ENCODE assay signal across 20 cellular contexts in genomic region chr3:98814799-98815450, GRCh38. TPM values are rescaled to one million over a fixed set of nuclear protein-coding genes. Genes with fewer than 3 reads are reported as not detected.
DNase-seq lines count a peak whose midpoint lies in the region; ATAC-seq and TF ChIP-seq lines count a peak whose summit lies in the region.
"Had no signal": no experiment of that assay in that cellular context is flagged by ENCODE, and none has a peak within 500 bp of the region (broad histone marks: within the 10 kb centered on the region; RNA-seq: fewer than 3 reads in every experiment).

No MANE protein-coding gene starts in this region.

- WGBS in smooth muscle cell (ENCODE audit: low lambda C conversion rate): 39% methylated on average over 5 of the region's 5 CpGs

- H3K27ac ChIP-seq in breast epithelium: no peak overlapping the region
- H3K27ac ChIP-seq in smooth muscle cell (ENCODE audit: low read depth): peak overlapping the region; percentile 46
- H3K27ac ChIP-seq: 22Rv1, spleen, thoracic aorta had no signal

- H2AFZ ChIP-seq in smooth muscle cell (ENCODE audit: low read depth): no peak overlapping the region

- peaks cover 4% of the 10 kb centered on the region for H4K20me1 ChIP-seq in smooth muscle cell (ENCODE audit: low read depth)

- TF ChIP-seq CTCF in MCF 10A (IDR thresholded peaks at IDR 0.05; ENCODE audit: unreplicated experiment): no peak
- no peak for TF ChIP-seq CTCF in breast epithelium (IDR thresholded peaks at IDR 0.05)
- TF ChIP-seq CTCF in fibroblast of pulmonary artery (IDR thresholded peaks at IDR 0.05; ENCODE audit: low read length, missing control alignments): no peak
- TF ChIP-seq CTCF in smooth muscle cell (IDR thresholded peaks at IDR 0.05; ENCODE audit: borderline replicate concordance, insufficient read depth, poor library complexity, severe bottlenecking): no peak

- no peaks in the 10 kb centered on the region for H3K79me2 ChIP-seq in smooth muscle cell (ENCODE audit: low read depth)

- DNase-seq in MCF 10A (ENCODE audit: unreplicated experiment): peak; percentile 60
- no peak for DNase-seq in breast epithelium (ENCODE audit: low spot score in 2 of 2)
- DNase-seq in adipocyte (ENCODE audit: low read depth): peak; percentile 60
- peak; percentile 76 for DNase-seq in fibroblast of pulmonary artery (ENCODE audit: low read depth)
- DNase-seq in smooth muscle cell (lab: John Stamatoyannopoulos, UW; ENCODE audit: unreplicated experiment): no peak
- DNase-seq in stimulated activated CD4-positive, alpha-beta T cell treated with anti-CD3 and anti-CD28 coated beads, Interleukin-4, amount 100 ng/mL, for 24 hours: no peak
- no peak for DNase-seq in OCI-M2 (lab: John Stamatoyannopoulos, UW; ENCODE audit: unreplicated experiment)
- DNase-seq: activated CD4-positive, alpha-beta T cell treated with anti-CD3 and anti-CD28 coated beads, Interleukin-2, amount 50 U/mL, for 1 hour; anterior cingulate cortex; NCI-H1417; occipital lobe; spleen had no signal

- H3K27me3 ChIP-seq in breast epithelium (no peaks in the 10 kb centered on the region), adipocyte (replicated peaks; ENCODE audit: control insufficient read depth, insufficient read depth, low read length) (no peaks in the 10 kb centered on the region), smooth muscle cell (ENCODE audit: low read depth) (no peaks in the 10 kb centered on the region)
- H3K27me3 ChIP-seq: spleen had no signal

- no peaks in the 10 kb centered on the region for H3K9me3 ChIP-seq in breast epithelium
- H3K9me3 ChIP-seq in adipocyte (ENCODE audit: control insufficient read depth, low read length): no peaks in the 10 kb centered on the region
- H3K9me3 ChIP-seq in smooth muscle cell (replicated peaks; ENCODE audit: low read depth): no peaks in the 10 kb centered on the region
- H3K9me3 ChIP-seq: spleen, thoracic aorta had no signal

- TF ChIP-seq POLR2A in breast epithelium (IDR thresholded peaks at IDR 0.05): no peak

- BruUV-seq in MCF 10A (replicated peaks; lab: Mats Ljungman, UMichigan): no TSS peak

- H3K36me3 Mint-ChIP-seq in MCF 10A (ENCODE audit: insufficient read depth, unreplicated experiment): peaks cover 73% of the 10 kb centered on the region
- H3K36me3 Mint-ChIP-seq: memory B cell had no signal

- H3K9ac ChIP-seq in adipocyte (ENCODE audit: low read length) (peak overlapping the region; percentile 38), smooth muscle cell (ENCODE audit: low read depth) (no peak overlapping the region)

- CTCF ChIA-PET in MCF 10A (lab: Yijun Ruan, JAX): interaction anchor here (0.6 to 10.2 kb wide), 16 partner anchors 9 to 938 kb away, joined by 3 to 407 read pairs (median 3); partner anchors contain the start of gene CPOX

- H3K4me3 Mint-ChIP-seq in MCF 10A (ENCODE audit: unreplicated experiment): no peak overlapping the region
- H3K4me3 Mint-ChIP-seq: activated T-helper 1 cell treated with anti-CD3 and anti-CD28 coated beads, Interleukin-12 subunit alpha, Interleukin-12 subunit beta, Interleukin-2, Interleukin-4 antibody, amounts not matched to agents 30 ng/mL and 10 ng/mL and 1 ng/mL, durations not matched to agents 14 hours and 24 hours and 36 hours; memory B cell had no signal

- POLR2A ChIA-PET in MCF 10A (lab: Yijun Ruan, JAX): interaction anchor here (1.0 to 1.5 kb wide), 7 partner anchors 45 to 221 kb away, joined by 3 to 8 read pairs (median 4); partner anchors contain the start of genes CPOX and DCBLD2

- no peaks in the 10 kb centered on the region for H3K4me1 ChIP-seq in breast epithelium
- H3K4me1 ChIP-seq in adipocyte (ENCODE audit: control insufficient read depth, insufficient read depth, low read length): peaks cover 18% of the 10 kb centered on the region
- H3K4me1 ChIP-seq in smooth muscle cell (ENCODE audit: low read depth): no peaks in the 10 kb centered on the region
- H3K4me1 ChIP-seq: spleen had no signal

- H3K4me3 ChIP-seq in breast epithelium (no peak overlapping the region), adipocyte (ENCODE audit: low read length) (no peak overlapping the region), fibroblast of pulmonary artery (replicated peaks; ENCODE audit: low read depth, low read length) (no peak overlapping the region), smooth muscle cell (no peak overlapping the region)
- H3K4me3 ChIP-seq: spleen, thoracic aorta had no signal

- H3K4me1 Mint-ChIP-seq in MCF 10A (ENCODE audit: insufficient read depth, unreplicated experiment): peaks cover 13% of the 10 kb centered on the region
- H3K4me1 Mint-ChIP-seq: memory B cell had no signal

- H3F3A ChIP-seq in smooth muscle cell (ENCODE audit: low read depth): peaks cover 18% of the 10 kb centered on the region

- intact Hi-C loops in MCF 10A (cut with micrococcal nuclease) (loop anchor here (5.0 to 10.0 kb wide), 3 partner anchors 87 to 937 kb away; partner anchors contain the start of genes DCBLD2 and GABRR3), breast epithelium (cut with DNase I; ENCODE audit: low total_unique reads) (loop anchor here (10.0 kb wide), 1 partner anchor 180 kb away; no protein-coding TSS in a partner anchor)

- no peak for ATAC-seq in HG03039 (IDR thresholded peaks at IDR 0.05; ENCODE audit: unreplicated experiment)
- ATAC-seq: Panc1 had no signal

- H3K4me2 ChIP-seq in smooth muscle cell: peak overlapping the region; percentile 45

- no peaks in the 10 kb centered on the region for H3K27me3 Mint-ChIP-seq in MCF 10A (ENCODE audit: insufficient read depth, unreplicated experiment)
- H3K27me3 Mint-ChIP-seq: memory B cell had no signal

- peak overlapping the region; percentile 79 for H3K27ac Mint-ChIP-seq in MCF 10A (ENCODE audit: low read depth, unreplicated experiment)
- H3K27ac Mint-ChIP-seq: activated T-helper 1 cell treated with anti-CD3 and anti-CD28 coated beads, Interleukin-12 subunit alpha, Interleukin-12 subunit beta, Interleukin-2, Interleukin-4 antibody, amounts not matched to agents 30 ng/mL and 10 ng/mL and 1 ng/mL, durations not matched to agents 14 hours and 24 hours and 36 hours; memory B cell had no signal

- no peaks in the 10 kb centered on the region for H3K9me3 Mint-ChIP-seq in MCF 10A (ENCODE audit: unreplicated experiment)
- H3K9me3 Mint-ChIP-seq: activated T-helper 1 cell treated with anti-CD3 and anti-CD28 coated beads, Interleukin-12 subunit alpha, Interleukin-12 subunit beta, Interleukin-2, Interleukin-4 antibody, amounts not matched to agents 30 ng/mL and 10 ng/mL and 1 ng/mL, durations not matched to agents 14 hours and 24 hours and 36 hours; memory B cell had no signal

- H3K36me3 ChIP-seq in breast epithelium: no peaks in the 10 kb centered on the region
- peaks cover 60% of the 10 kb centered on the region for H3K36me3 ChIP-seq in adipocyte (ENCODE audit: control insufficient read depth, insufficient read depth, low read length, severe bottlenecking)
- H3K36me3 ChIP-seq in smooth muscle cell (ENCODE audit: low read depth): peaks cover 8% of the 10 kb centered on the region

RNA-seq across cellular contexts. Expression of gene ST3GAL6, which starts 51.8 kb away (rescaled TPM):
- 1.2 and 1.5 TPM in 2 replicates for total RNA-seq in MCF 10A (2022)
- 10 to 100 TPM; 16.1 to 52.6 (median 22.1) TPM for total RNA-seq in breast epithelium
- 29.4 and 40.7 TPM in 2 replicates for total RNA-seq in smooth muscle cell
- 19.4 and 24.7 TPM in 2 replicates for polyA plus RNA-seq in smooth muscle cell
- total RNA-seq: NCI-H460; T-helper 2 cell treated with Interferon-gamma antibody and Interleukin-4, amounts not matched to agents 100 ng/mL and 5 ng/mL, for 36 hours had no signal

Comparison
In these comparisons a context has a peak if more than half of its experiments do, and no peak if none do; other contexts are left out.
1. DNase-seq: peak in MCF 10A (single experiment), adipocyte (single experiment) and fibroblast of pulmonary artery (single experiment); none in breast epithelium (0 of 2), smooth muscle cell (single experiment), stimulated activated CD4-positive, alpha-beta T cell treated with anti-CD3 and anti-CD28 coated beads, Interleukin-4, amount 100 ng/mL, for 24 hours (single experiment) and OCI-M2 (single experiment).